8 cellular contexts compared by ENCODE assay signal in the genomic region with DNA sequence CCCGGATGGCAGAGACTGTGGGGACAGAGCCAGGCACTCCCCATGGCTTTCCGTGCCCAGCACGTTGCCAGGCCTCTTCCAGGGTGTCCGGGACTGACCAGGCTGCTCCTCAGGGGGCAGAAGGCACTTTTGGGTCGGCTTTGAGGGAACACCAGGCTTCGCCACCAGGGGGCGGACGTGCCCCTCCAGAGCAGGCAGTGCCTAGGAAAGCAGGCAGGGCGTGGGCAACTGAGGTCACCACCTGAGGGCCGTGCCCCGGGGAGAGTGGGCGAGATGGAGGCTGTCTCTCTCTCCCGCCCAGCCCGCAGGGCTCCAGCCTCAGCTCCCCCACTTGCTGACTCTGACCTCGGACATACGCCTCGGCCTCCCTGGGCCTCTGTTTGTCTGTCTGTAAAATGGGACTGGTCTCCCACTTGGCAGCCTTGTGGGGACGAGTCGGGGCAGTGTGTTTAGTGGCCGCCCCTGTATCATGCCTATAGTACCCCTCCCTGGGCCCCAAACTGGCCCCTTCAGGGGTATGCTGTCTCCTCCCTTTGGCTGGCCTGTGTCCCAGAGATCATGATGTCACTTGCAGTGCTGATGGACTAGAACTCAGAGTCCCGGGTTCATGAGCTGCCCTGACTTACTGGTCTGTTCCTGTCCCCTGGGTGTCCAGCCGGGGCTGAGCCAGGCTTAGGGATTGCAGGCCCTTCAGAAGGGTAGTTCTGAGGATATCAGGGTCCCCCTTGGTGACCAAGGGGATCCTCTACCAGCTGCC. TPM values are rescaled to one million over a fixed set of nuclear protein-coding genes. Genes with fewer than 3 reads are reported as not detected.
DNase-seq lines count a peak whose midpoint lies in the region; ATAC-seq and TF ChIP-seq lines count a peak whose summit lies in the region.

No MANE protein-coding gene starts in this region.

- H3K27me3 ChIP-seq in Peyer's patch (no peaks in the 10 kb centered on the region), fibroblast of lung (ENCODE audit: control insufficient read depth, insufficient read depth, low read length) (peaks cover 2% of the 10 kb centered on the region), neuronal stem cell (ENCODE audit: control insufficient read depth in 3 of 3, insufficient read depth in 3 of 3, low read depth in 1 of 3, low read length in 3 of 3) (peaks cover 0 to 29% (median 0%) of the 10 kb centered on the region in 3 experiments)

- no peak overlapping the region for H2BK5ac ChIP-seq in neuronal stem cell (ENCODE audit: low read length)

- H3K18ac ChIP-seq in neuronal stem cell (ENCODE audit: low read length), result peak overlapping the region; percentile 87

- H2BK12ac ChIP-seq in neuronal stem cell (ENCODE audit: low read length), result peak overlapping the region; percentile 24

- H3K79me1 ChIP-seq in neuronal stem cell (ENCODE audit: low read depth, low read length), result no peaks in the 10 kb centered on the region

- peak in 1 of 2 donors; percentile 9 for TF ChIP-seq POLR2A in Peyer's patch (IDR thresholded peaks at IDR 0.05)

- H4K8ac ChIP-seq in neuronal stem cell (ENCODE audit: low read depth, low read length), result no peak overlapping the region

- peak overlapping the region; percentile 79 for H2BK15ac ChIP-seq in neuronal stem cell (ENCODE audit: low read length)

- peak overlapping the region; percentile 26 for H3K4ac ChIP-seq in neuronal stem cell (ENCODE audit: low read length)

- no peak for ATAC-seq in GM21528 (IDR thresholded peaks at IDR 0.05; ENCODE audit: low FRiP score, unreplicated experiment)

- H3K27ac ChIP-seq in Peyer's patch (no peak overlapping the region), fibroblast of lung (ENCODE audit: insufficient read depth, low read length) (no peak overlapping the region), neuronal stem cell (replicated peaks; ENCODE audit: low read length) (peak overlapping the region; percentile 80)

- H3K4me3 ChIP-seq in Peyer's patch, result no peak overlapping the region
- no peak overlapping the region for H3K4me3 ChIP-seq in fibroblast of lung (replicated peaks in 1 of 4; ENCODE audit: control extremely low read depth in 1 of 4, insufficient read depth in 1 of 4, low read depth in 3 of 4, low read length in 4 of 4)
- H3K4me3 ChIP-seq in neuronal stem cell (ENCODE audit: low read length in 2 of 2), result peak overlapping the region in 1 of 2 donors; percentile 7

- H3K4me2 ChIP-seq in fibroblast of lung (ENCODE audit: extremely low read depth, insufficient read depth, low read length) (no peak overlapping the region), neuronal stem cell (ENCODE audit: insufficient read depth, low read length, poor library complexity, severe bottlenecking) (no peak overlapping the region)

- no peak overlapping the region for H4K91ac ChIP-seq in neuronal stem cell (ENCODE audit: low read depth, low read length, poor library complexity)

- peaks cover 0 to 12% (median 3%) of the 10 kb centered on the region in 4 donors for H3K4me1 ChIP-seq in Peyer's patch
- H3K4me1 ChIP-seq in fibroblast of lung (ENCODE audit: control insufficient read depth, extremely low read depth, insufficient read depth, low read length), result peaks cover 14% of the 10 kb centered on the region
- peaks cover 13 to 28% of the 10 kb centered on the region in 2 donors for H3K4me1 ChIP-seq in neuronal stem cell (ENCODE audit: control insufficient read depth in 2 of 2, insufficient read depth in 1 of 2, low read depth in 1 of 2, low read length in 2 of 2)

- H3K23ac ChIP-seq in neuronal stem cell (ENCODE audit: low read depth, low read length, poor library complexity), result peak overlapping the region; percentile 86

- DNase-seq in AG20443 (ENCODE audit: low spot score) (peak; percentile 89), GOT3 (lab: John Stamatoyannopoulos, UW) (peak; percentile 40), Peyer's patch (peak; percentile 79 to 93 (median 87)), fibroblast of lung (ENCODE audit: low read depth in 2 of 2) (peak; percentile 54 to 63), neuronal stem cell (ENCODE audit: low spot score) (peak; percentile 72), stromal cell of bone marrow (ENCODE audit: low read depth) (peak; percentile 35)
- peak; percentile 92 to 93 for DNase-seq in activated T-cell treated with anti-CD3 and anti-CD28 coated beads, Interleukin-2, amount 50 U/mL, for 48 hours

- no peak overlapping the region for H3K14ac ChIP-seq in neuronal stem cell (ENCODE audit: low read length)

- no peaks in the 10 kb centered on the region for H3K9me3 ChIP-seq in Peyer's patch
- H3K9me3 ChIP-seq in fibroblast of lung (ENCODE audit: control insufficient read depth, insufficient read depth, low read depth, low read length), result no peaks in the 10 kb centered on the region
- no peaks in the 10 kb centered on the region for H3K9me3 ChIP-seq in neuronal stem cell (replicated peaks in 1 of 2; ENCODE audit: control insufficient read depth in 2 of 2, insufficient read depth in 1 of 2, low read depth in 1 of 2, low read length in 2 of 2)

- no peaks in the 10 kb centered on the region for H4K20me1 ChIP-seq in fibroblast of lung (ENCODE audit: control insufficient read depth, extremely low read depth, insufficient read depth, low read length)

- TF ChIP-seq CTCF in Peyer's patch (IDR thresholded peaks at IDR 0.05) (peak; percentile 86 to 96 (median 91)), fibroblast of lung (conservative IDR thresholded peaks at IDR 0.05 in 1 of 2, IDR thresholded peaks at IDR 0.05 in 1 of 2; ENCODE audit: low read depth in 1 of 2, low read length in 2 of 2) (peak; percentile 86 to 92)

- peak overlapping the region; percentile 77 for H2BK120ac ChIP-seq in neuronal stem cell (ENCODE audit: low read depth, low read length)

- peak overlapping the region; percentile 16 for H3K9ac ChIP-seq in fibroblast of lung (ENCODE audit: insufficient read depth, low read length)
- no peak overlapping the region for H3K9ac ChIP-seq in neuronal stem cell (ENCODE audit: low read depth, low read length, poor library complexity)

- H3K36me3 ChIP-seq in Peyer's patch, result no peaks in the 10 kb centered on the region
- no peaks in the 10 kb centered on the region for H3K36me3 ChIP-seq in fibroblast of lung (ENCODE audit: control insufficient read depth, insufficient read depth, low read length)
- no peaks in the 10 kb centered on the region for H3K36me3 ChIP-seq in neuronal stem cell (replicated peaks in 1 of 2; ENCODE audit: control insufficient read depth in 2 of 2, insufficient read depth in 2 of 2, low read length in 2 of 2)

- H2AK5ac ChIP-seq in neuronal stem cell (ENCODE audit: low read depth, low read length), result peak overlapping the region; percentile 72

- H2AFZ ChIP-seq in fibroblast of lung (ENCODE audit: low read length), result no peak overlapping the region
- no peak overlapping the region for H2AFZ ChIP-seq in neuronal stem cell (ENCODE audit: low read length)

- WGBS in neuronal stem cell (ENCODE audit: extremely low coverage in 2 of 2, insufficient read length in 2 of 2, insufficient replicate concordance in 1 of 2), 2 donors, result no CpG with 5 or more reads among the region's 22 CpGs

- H3K79me2 ChIP-seq in fibroblast of lung (ENCODE audit: control insufficient read depth, insufficient read depth, low read length), result no peaks in the 10 kb centered on the region

RNA-seq across cellular contexts. Expression of gene PRR5, which starts 4.4 kb away (rescaled TPM):
- total RNA-seq in Peyer's patch, result 10 to 100 TPM; 20.6 to 84.3 (median 51.0) TPM
- total RNA-seq in fibroblast of lung, result 6.7 and 8.6 TPM in 2 replicates
- polyA plus RNA-seq in fibroblast of lung, result 1.8 and 2.4 TPM in 2 replicates
- polyA plus RNA-seq in fibroblast of lung (2012), result 3.9 and 4.5 TPM in 2 replicates
- polyA minus RNA-seq in fibroblast of lung (ENCODE audit: low replicate concordance), result 4.4 and 4.5 TPM in 2 replicates
- 14.6 TPM for polyA plus RNA-seq in neuronal stem cell (2013, experiment 1 of 2)
- 14.4 TPM for polyA plus RNA-seq in neuronal stem cell (2013, experiment 2 of 2)

RNA-seq across cellular contexts. Expression of gene ARHGAP8, which starts 54.8 kb away (rescaled TPM):
- total RNA-seq in Peyer's patch (10 to 100 TPM; 14.9 to 38.8 (median 18.3) TPM), fibroblast of lung (under 0.01 and 0.17 TPM in 2 replicates)
- 0.07 TPM in 1 of 2 replicates, not detected in the other for polyA plus RNA-seq in fibroblast of lung
- polyA plus RNA-seq in fibroblast of lung (2012), result not detected in 2 replicates
- not detected in 2 replicates for polyA minus RNA-seq in fibroblast of lung (ENCODE audit: low replicate concordance)
- polyA plus RNA-seq in neuronal stem cell (2013, experiment 1 of 2), result 4.1 TPM
- polyA plus RNA-seq in neuronal stem cell (2013, experiment 2 of 2), result 4.2 TPM

Comparison
In these comparisons a context has a peak if more than half of its experiments do, and no peak if none do; other contexts are left out.
1. DNase-seq: peak in every context shown above with its lines; median percentile 92 in activated T-cell treated with anti-CD3 and anti-CD28 coated beads, Interleukin-2, amount 50 U/mL, for 48 hours; 89 in AG20443; 87 in Peyer's patch; 72 in neuronal stem cell; 58 in fibroblast of lung; 40 in GOT3; 35 in stromal cell of bone marrow.
2. RNA of gene ARHGAP8, which starts 54.8 kb away (total RNA-seq): 14.9 to 38.8 TPM in Peyer's patch; under 0.01 to 0.17 TPM in fibroblast of lung; every median in the first group is over 10 times any median in the second.